ENCODE assay signal across 15 cellular contexts in the genomic region with DNA sequence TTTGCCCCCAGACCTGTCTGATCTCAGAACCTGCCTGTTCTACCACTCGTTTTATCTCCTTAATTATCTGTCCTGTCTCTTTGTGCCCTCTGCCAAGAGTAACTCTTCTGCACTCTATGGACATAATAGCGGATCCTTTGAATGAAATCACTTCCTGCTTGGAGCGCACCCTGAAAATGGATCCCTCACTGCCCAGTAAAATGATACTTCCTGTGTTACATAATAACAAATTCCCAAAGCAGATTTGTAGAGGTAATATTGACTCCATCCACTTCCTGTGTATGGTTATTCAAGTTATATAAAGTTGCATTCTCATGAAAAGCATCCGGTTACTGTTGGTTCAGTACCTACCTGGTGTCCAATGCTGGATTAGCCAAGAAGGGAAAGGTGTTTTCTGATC.
DNase-seq lines count a peak whose midpoint lies in the region; ATAC-seq and TF ChIP-seq lines count a peak whose summit lies in the region.
"Had no signal": no experiment of that assay in that cellular context is flagged by ENCODE, and none has a peak within 500 bp of the region (broad histone marks: within the 10 kb centered on the region; RNA-seq: fewer than 3 reads in every experiment).

No MANE protein-coding gene starts in this region.

- TF ChIP-seq CTCF in DND-41 (IDR thresholded peaks at IDR 0.05; ENCODE audit: borderline replicate concordance, extremely low read depth, low read length, poor library complexity, severe bottlenecking) (no peak), colonic mucosa (IDR thresholded peaks at IDR 0.05) (no peak), mucosa of descending colon (IDR thresholded peaks at IDR 0.05) (no peak)

- no peak overlapping the region for H3K4me2 ChIP-seq in DND-41 (ENCODE audit: insufficient read depth, low read length)
- H3K4me2 ChIP-seq: BLaER1 had no signal

- H3K9me3 ChIP-seq in DND-41 (ENCODE audit: insufficient read depth, low read length, severe bottlenecking) (no peaks in the 10 kb centered on the region), colonic mucosa (no peaks in the 10 kb centered on the region), mucosa of descending colon (no peaks in the 10 kb centered on the region), right cardiac atrium (ENCODE audit: control insufficient read depth, low read length) (no peaks in the 10 kb centered on the region)
- H3K9me3 ChIP-seq: BLaER1, right atrium auricular region had no signal

- H3K9ac ChIP-seq in DND-41 (ENCODE audit: low read depth, low read length), result no peak overlapping the region
- no peak overlapping the region for H3K9ac ChIP-seq in colonic mucosa (ENCODE audit: low read depth in 2 of 2, low read length in 2 of 2)
- H3K9ac ChIP-seq: BLaER1 had no signal

- H3K4me3 ChIP-seq in DND-41 (ENCODE audit: low read depth in 1 of 2, low read length in 2 of 2) (no peak overlapping the region), colonic mucosa (no peak overlapping the region), mucosa of descending colon (no peak overlapping the region), right cardiac atrium (ENCODE audit: low read length) (no peak overlapping the region)
- H3K4me3 ChIP-seq: BLaER1, cardiac muscle cell, right atrium auricular region had no signal

- H3K4me1 ChIP-seq in DND-41 (ENCODE audit: insufficient read depth, low read length), result no peaks in the 10 kb centered on the region
- peaks cover 10% of the 10 kb centered on the region for H3K4me1 ChIP-seq in colonic mucosa
- peaks cover 8% of the 10 kb centered on the region for H3K4me1 ChIP-seq in mucosa of descending colon (ENCODE audit: low read depth)
- H3K4me1 ChIP-seq in right cardiac atrium (ENCODE audit: control insufficient read depth, insufficient read depth, low read length), result no peaks in the 10 kb centered on the region
- H3K4me1 ChIP-seq: BLaER1, right atrium auricular region had no signal

- no peaks in the 10 kb centered on the region for H3K36me3 ChIP-seq in DND-41 (ENCODE audit: insufficient read depth, low read length)
- no peaks in the 10 kb centered on the region for H3K36me3 ChIP-seq in colonic mucosa
- H3K36me3 ChIP-seq in mucosa of descending colon (ENCODE audit: low read depth), result no peaks in the 10 kb centered on the region
- H3K36me3 ChIP-seq: BLaER1, cardiac muscle cell, right atrium auricular region had no signal

- DNase-seq in DND-41 (no peak), NCI-H2029 treated with DMSO at 0.1 percent for 48 hours (lab: John Stamatoyannopoulos, UW) (peak; percentile 98), colonic mucosa (no peak), mucosa of descending colon (no peak), left ventricle myocardium superior (no peak), right cardiac atrium (no peak)
- DNase-seq: activated CD4-positive, alpha-beta T cell treated with anti-CD3 and anti-CD28 coated beads, Interleukin-2, amount 10 ng/mL, durations not matched to agents 7 days and 5 days; activated naive CD8-positive, alpha-beta T cell treated with anti-CD3 and anti-CD28 coated beads, Interleukin-2, amount 10 ng/mL, durations not matched to agents 7 days and 5 days; activated T-cell treated with anti-CD3 and anti-CD28 coated beads, Interleukin-2, amount 50 U/mL, for 24 hours; foreskin fibroblast; NCI-H345 had no signal

- no peak overlapping the region for H3K27ac ChIP-seq in DND-41 (ENCODE audit: low read length)
- H3K27ac ChIP-seq in colonic mucosa, result peak overlapping the region; percentile 56
- H3K27ac ChIP-seq in right cardiac atrium (ENCODE audit: low read length), result no peak overlapping the region
- H3K27ac ChIP-seq: BLaER1, cardiac muscle cell, right atrium auricular region had no signal

- 69% methylated on average over 4 of the region's 4 CpGs for WGBS in right cardiac atrium

- H4K20me1 ChIP-seq in DND-41 (ENCODE audit: insufficient read depth, low read length), result no peaks in the 10 kb centered on the region
- H4K20me1 ChIP-seq: BLaER1 had no signal

- no peaks in the 10 kb centered on the region for H3K79me2 ChIP-seq in DND-41 (ENCODE audit: insufficient read depth, low read length)

- intact Hi-C loops in colonic mucosa (cut with DNase I) (no loop called here), mucosa of descending colon (cut with DNase I, micrococcal nuclease) (no loop called here), left ventricle myocardium superior (cut with micrococcal nuclease) (no loop called here), right cardiac atrium (cut with DNase I) (loop anchor here in 2 of 4 donors (10.0 kb wide), 1 partner anchor 244 kb away; a partner anchor contains a TSS)

- peak overlapping the region; percentile 41; the same call in 1 of the 2 replicates for H2AFZ ChIP-seq in DND-41 (ENCODE audit: low read depth, low read length)

- H3K27me3 ChIP-seq in DND-41 (ENCODE audit: insufficient read depth, low read length, poor library complexity) (peaks cover 6% of the 10 kb centered on the region), colonic mucosa (no peaks in the 10 kb centered on the region), right cardiac atrium (ENCODE audit: control insufficient read depth, insufficient read depth) (no peaks in the 10 kb centered on the region)
- H3K27me3 ChIP-seq: BLaER1, right atrium auricular region had no signal

- no peak for ATAC-seq in DND-41 (ENCODE audit: insufficient read depth, low read depth)
- peak; percentile 62 for ATAC-seq in mucosa of descending colon
- no peak for ATAC-seq in left ventricle myocardium superior
- no peak for ATAC-seq in right cardiac atrium
- no peak for ATAC-seq in HG03045 (IDR thresholded peaks at IDR 0.05; ENCODE audit: unreplicated experiment)
